Comparison of ENCODE assay signal across 8 cellular contexts in the genomic region with DNA sequence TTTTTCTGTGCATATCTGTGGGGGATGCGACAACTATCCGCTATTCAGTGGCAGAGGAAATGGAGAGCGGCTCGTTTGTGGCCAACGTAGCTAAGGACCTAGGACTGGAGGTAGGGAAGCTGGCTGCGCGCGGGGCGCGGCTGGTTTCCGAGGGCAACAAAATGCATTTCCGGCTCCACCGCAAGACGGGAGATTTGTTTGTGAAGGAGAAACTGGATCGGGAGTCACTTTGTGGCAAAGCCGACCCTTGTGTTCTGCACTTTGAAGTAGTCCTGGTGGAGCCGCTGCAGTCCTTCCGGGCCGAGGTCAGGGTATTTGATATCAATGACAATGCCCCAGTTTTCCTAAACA. TPM values are rescaled to one million over a fixed set of nuclear protein-coding genes. Genes with fewer than 3 reads are reported as not detected.
DNase-seq lines count a peak whose midpoint lies in the region; ATAC-seq and TF ChIP-seq lines count a peak whose summit lies in the region.

No MANE protein-coding gene starts in this region.

- no peaks in the 10 kb centered on the region for H3K9me3 ChIP-seq in CD4-positive, alpha-beta memory T cell (ENCODE audit: control insufficient read depth in 1 of 2, low read length in 2 of 2)
- H3K9me3 ChIP-seq in parathyroid adenoma (ENCODE audit: control insufficient read depth, low read length), result no peaks in the 10 kb centered on the region

- no peaks in the 10 kb centered on the region for H3K79me2 ChIP-seq in parathyroid adenoma

- ATAC-seq in GM19455 (IDR thresholded peaks at IDR 0.05; ENCODE audit: unreplicated experiment) (no peak), HG03139 (IDR thresholded peaks at IDR 0.05; ENCODE audit: unreplicated experiment) (no peak)

- H3K4me3 ChIP-seq in CD4-positive, alpha-beta memory T cell (ENCODE audit: low read length in 2 of 2), result no peak overlapping the region
- peak overlapping the region; percentile 6 for H3K4me3 ChIP-seq in fibroblast of pulmonary artery (replicated peaks; ENCODE audit: low read depth, low read length)
- peak overlapping the region; percentile 72 for H3K4me3 ChIP-seq in parathyroid adenoma (ENCODE audit: low read depth, low read length)

- H3K9ac ChIP-seq in parathyroid adenoma, result no peak overlapping the region

- H3K4me3 Mint-ChIP-seq in CD4-positive, alpha-beta memory T cell, result peak overlapping the region; percentile 39 to 71 (median 68)

- intact Hi-C loops in CD4-positive, alpha-beta memory T cell (cut with micrococcal nuclease), result no loop called here

- H3K27ac Mint-ChIP-seq in CD4-positive, alpha-beta memory T cell, result no peak overlapping the region

- H3K4me1 ChIP-seq in CD4-positive, alpha-beta memory T cell (ENCODE audit: insufficient read depth, low read length), result no peaks in the 10 kb centered on the region
- no peaks in the 10 kb centered on the region for H3K4me1 ChIP-seq in parathyroid adenoma

- H3K4me2 ChIP-seq in parathyroid adenoma (ENCODE audit: low read length), result peak overlapping the region; percentile 86

- no peak for DNase-seq in CD4-positive, alpha-beta memory T cell
- peak; percentile 66 for DNase-seq in NCI-H69 (lab: John Stamatoyannopoulos, UW)
- no peak for DNase-seq in fibroblast of pulmonary artery (ENCODE audit: low read depth)
- no peak for DNase-seq in stimulated activated CD8-positive, alpha-beta memory T cell treated with anti-CD3 and anti-CD28 coated beads, Interleukin-4, amount 100 ng/mL, for 48 hours
- DNase-seq in caudate nucleus (lab: John Stamatoyannopoulos, UW), result no peak

- H3K27me3 ChIP-seq in CD4-positive, alpha-beta memory T cell (ENCODE audit: insufficient read depth, low read length), result no peaks in the 10 kb centered on the region
- H3K27me3 ChIP-seq in parathyroid adenoma (ENCODE audit: control insufficient read depth, insufficient read depth, low read length), result no peaks in the 10 kb centered on the region

- H3K27me3 Mint-ChIP-seq in CD4-positive, alpha-beta memory T cell, result peaks cover 31 to 41% of the 10 kb centered on the region in 2 donors

- H2AFZ ChIP-seq in parathyroid adenoma, result peak overlapping the region; percentile 60

- H3K9me3 Mint-ChIP-seq in CD4-positive, alpha-beta memory T cell, result peaks cover 0 to 36% (median 18%) of the 10 kb centered on the region in 8 donors

- peaks cover 0 to 11% (median 2%) of the 10 kb centered on the region in 4 donors for H3K4me1 Mint-ChIP-seq in CD4-positive, alpha-beta memory T cell

- TF ChIP-seq CTCF in fibroblast of pulmonary artery (IDR thresholded peaks at IDR 0.05; ENCODE audit: low read length, missing control alignments), result no peak
- no peak for TF ChIP-seq CTCF in parathyroid adenoma (IDR thresholded peaks at IDR 0.05)

- H3K36me3 Mint-ChIP-seq in CD4-positive, alpha-beta memory T cell, result peaks cover 0 to 1% of the 10 kb centered on the region in 2 donors

- POLR2A ChIA-PET in CD4-positive, alpha-beta memory T cell (lab: Charles Lee; ENCODE audit: partially characterized antibody), result no interaction called here

- H3K27ac ChIP-seq in CD4-positive, alpha-beta memory T cell (ENCODE audit: low read depth, low read length), result no peak overlapping the region
- no peak overlapping the region for H3K27ac ChIP-seq in parathyroid adenoma
- no peak overlapping the region for H3K27ac ChIP-seq in caudate nucleus (ENCODE audit: low read depth, low read length)

- CTCF ChIA-PET in CD4-positive, alpha-beta memory T cell (lab: Charles Lee; ENCODE audit: partially characterized antibody), result no interaction called here

- H3K36me3 ChIP-seq in CD4-positive, alpha-beta memory T cell (ENCODE audit: insufficient read depth, low read length), result no peaks in the 10 kb centered on the region
- H3K36me3 ChIP-seq in parathyroid adenoma (ENCODE audit: control insufficient read depth, insufficient read depth, low read length), result no peaks in the 10 kb centered on the region

RNA-seq across cellular contexts. Expression of gene PCDHB1, which starts 0.3 kb away (rescaled TPM):
- total RNA-seq in CD4-positive, alpha-beta memory T cell, result not detected
- polyA plus RNA-seq in CD4-positive, alpha-beta memory T cell, result not detected

RNA-seq across cellular contexts. Expression of gene PCDHB2, which starts 42.9 kb away (rescaled TPM):
- 1 to 10 TPM in 1 of 2 experiments, under 1 TPM in 1; 0.28 to 1.3 TPM for total RNA-seq in CD4-positive, alpha-beta memory T cell
- under 1 TPM in 1 of 2 donors, not detected in 1; 0.08 TPM for polyA plus RNA-seq in CD4-positive, alpha-beta memory T cell

RNA-seq across cellular contexts. Expression of gene PCDHB3, which starts 48.8 kb away (rescaled TPM):
- total RNA-seq in CD4-positive, alpha-beta memory T cell, result not detected
- polyA plus RNA-seq in CD4-positive, alpha-beta memory T cell, result not detected

Comparison
In these comparisons a context has a peak if more than half of its experiments do, and no peak if none do; other contexts are left out.
1. H3K4me3 ChIP-seq: peak in fibroblast of pulmonary artery (single experiment) and parathyroid adenoma (single experiment); none in CD4-positive, alpha-beta memory T cell (0 of 2).